In the genomic region with DNA sequence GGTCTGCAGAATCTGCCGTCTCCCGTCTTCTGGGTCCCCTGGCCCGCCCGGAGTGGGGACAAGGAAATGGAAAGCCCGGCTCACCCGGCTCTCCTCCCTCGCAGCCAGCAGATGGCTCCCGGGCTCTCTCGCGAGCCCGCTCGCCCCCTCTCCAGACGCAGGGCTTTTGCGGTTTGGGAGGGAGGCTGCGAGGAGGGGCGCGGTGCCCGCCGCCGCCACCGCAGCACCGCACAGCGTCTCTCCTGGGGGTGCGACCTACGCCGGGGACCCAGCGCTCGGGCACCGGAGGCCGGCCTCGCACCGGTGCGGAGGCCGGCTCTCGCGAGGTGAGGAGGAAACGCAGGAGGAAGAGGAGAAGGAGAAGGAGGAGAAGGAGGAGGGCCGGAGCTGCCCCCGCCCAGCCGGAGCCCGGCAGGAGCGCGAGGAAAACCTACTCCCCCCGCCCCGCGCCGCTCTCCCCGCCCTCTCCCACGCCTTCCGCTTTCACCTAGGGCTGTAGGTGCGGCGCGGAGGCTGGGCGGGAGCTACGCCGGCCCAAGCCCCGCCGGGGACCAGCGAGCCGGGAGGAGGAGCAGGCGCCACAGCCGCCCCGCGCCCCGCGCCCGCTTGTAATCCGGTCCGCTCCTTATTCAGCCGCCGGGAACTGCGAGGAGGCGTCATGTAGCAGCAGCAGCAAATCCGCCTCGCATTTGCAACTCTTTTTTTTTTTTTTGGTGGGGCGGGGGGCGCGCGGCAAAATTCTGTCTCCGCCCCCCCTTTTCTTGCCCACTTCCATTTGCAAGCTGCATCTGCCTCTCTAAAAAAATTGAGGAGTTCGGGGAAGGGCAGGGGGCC, we compare ENCODE assay signal across 1 cellular context.
TF ChIP-seq lines count a peak whose summit lies in the region.

TSS of gene CARMIL1 (plus strand) at position 461 of the 834 bp plus-strand sequence. CDS start 422 bp downstream, outside the sequence.

TF ChIP-seq in K562, 482 proteins besides CTCF, POLR2A, EP300 and RAD21 (continued from another document and continues in another):
- TF ChIP-seq ZNF407 (IDR thresholded peaks at IDR 0.05; ENCODE audit: low read depth) (no peak), ATF1 (CRISPR knock-in tag; IDR thresholded peaks at IDR 0.05) (no peak), ATF1 (tag; IDR thresholded peaks at IDR 0.05) (peak; percentile 55), ZFP30 (CRISPR knock-in tag; IDR thresholded peaks at IDR 0.05; ENCODE audit: borderline replicate concordance) (no peak), CTBP1 (IDR thresholded peaks at IDR 0.05; ENCODE audit: borderline replicate concordance) (peak; percentile 83), E4F1 (CRISPR knock-in tag; IDR thresholded peaks at IDR 0.05; ENCODE audit: borderline replicate concordance) (no peak), ZBTB26 (CRISPR knock-in tag; IDR thresholded peaks at IDR 0.05) (no peak), TEAD2 (tag; IDR thresholded peaks at IDR 0.05) (no peak), ZNF57 (CRISPR knock-in tag; IDR thresholded peaks at IDR 0.05) (no peak), ZNF384 (IDR thresholded peaks at IDR 0.05; ENCODE audit: low read depth, low read length) (no peak), HMG20A (CRISPR knock-in tag; conservative IDR thresholded peaks at IDR 0.05) (no peak), JUND (IDR thresholded peaks at IDR 0.05; ENCODE audit: borderline replicate concordance, low read depth, low read length) (no peak), JUND (tag; IDR thresholded peaks at IDR 0.05; ENCODE audit: borderline replicate concordance, low read depth, low read length) (no peak), MAX (CRISPR knock-in tag; IDR thresholded peaks at IDR 0.05) (no peak), ZNF75A (CRISPR knock-in tag; IDR thresholded peaks at IDR 0.05) (no peak), NELFE (IDR thresholded peaks at IDR 0.05; ENCODE audit: insufficient read depth, insufficient read length) (no peak), SRSF3 (IDR thresholded peaks at IDR 0.05; ENCODE audit: insufficient read depth, low read length) (no peak), DPF2 (IDR thresholded peaks at IDR 0.05) (no peak), POLR2G (IDR thresholded peaks at IDR 0.05; ENCODE audit: low read depth, low read length) (peak; percentile 67), NCOR1 (IDR thresholded peaks at IDR 0.05) (no peak), PREB (CRISPR knock-in tag; IDR thresholded peaks at IDR 0.05) (no peak; the same call in 1 of the 2 replicates), SREBF1 (IDR thresholded peaks at IDR 0.05; ENCODE audit: borderline replicate concordance, low read depth, low read length) (no peak), MCM2 (IDR thresholded peaks at IDR 0.05; ENCODE audit: low read depth) (no peak), RBM17 (IDR thresholded peaks at IDR 0.05; ENCODE audit: borderline replicate concordance, low read depth, low read length) (no peak)
- TF ChIP-seq, protein P1, sequence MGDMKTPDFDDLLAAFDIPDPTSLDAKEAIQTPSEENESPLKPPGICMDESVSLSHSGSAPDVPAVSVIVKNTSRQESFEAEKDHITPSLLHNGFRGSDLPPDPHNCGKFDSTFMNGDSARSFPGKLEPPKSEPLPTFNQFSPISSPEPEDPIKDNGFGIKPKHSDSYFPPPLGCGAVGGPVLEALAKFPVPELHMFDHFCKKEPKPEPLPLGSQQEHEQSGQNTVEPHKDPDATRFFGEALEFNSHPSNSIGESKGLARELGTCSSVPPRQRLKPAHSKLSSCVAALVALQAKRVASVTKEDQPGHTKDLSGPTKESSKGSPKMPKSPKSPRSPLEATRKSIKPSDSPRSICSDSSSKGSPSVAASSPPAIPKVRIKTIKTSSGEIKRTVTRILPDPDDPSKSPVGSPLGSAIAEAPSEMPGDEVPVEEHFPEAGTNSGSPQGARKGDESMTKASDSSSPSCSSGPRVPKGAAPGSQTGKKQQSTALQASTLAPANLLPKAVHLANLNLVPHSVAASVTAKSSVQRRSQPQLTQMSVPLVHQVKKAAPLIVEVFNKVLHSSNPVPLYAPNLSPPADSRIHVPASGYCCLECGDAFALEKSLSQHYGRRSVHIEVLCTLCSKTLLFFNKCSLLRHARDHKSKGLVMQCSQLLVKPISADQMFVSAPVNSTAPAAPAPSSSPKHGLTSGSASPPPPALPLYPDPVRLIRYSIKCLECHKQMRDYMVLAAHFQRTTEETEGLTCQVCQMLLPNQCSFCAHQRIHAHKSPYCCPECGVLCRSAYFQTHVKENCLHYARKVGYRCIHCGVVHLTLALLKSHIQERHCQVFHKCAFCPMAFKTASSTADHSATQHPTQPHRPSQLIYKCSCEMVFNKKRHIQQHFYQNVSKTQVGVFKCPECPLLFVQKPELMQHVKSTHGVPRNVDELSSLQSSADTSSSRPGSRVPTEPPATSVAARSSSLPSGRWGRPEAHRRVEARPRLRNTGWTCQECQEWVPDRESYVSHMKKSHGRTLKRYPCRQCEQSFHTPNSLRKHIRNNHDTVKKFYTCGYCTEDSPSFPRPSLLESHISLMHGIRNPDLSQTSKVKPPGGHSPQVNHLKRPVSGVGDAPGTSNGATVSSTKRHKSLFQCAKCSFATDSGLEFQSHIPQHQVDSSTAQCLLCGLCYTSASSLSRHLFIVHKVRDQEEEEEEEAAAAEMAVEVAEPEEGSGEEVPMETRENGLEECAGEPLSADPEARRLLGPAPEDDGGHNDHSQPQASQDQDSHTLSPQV (IDR thresholded peaks at IDR 0.05), result no peak
- TF ChIP-seq, protein P2, sequence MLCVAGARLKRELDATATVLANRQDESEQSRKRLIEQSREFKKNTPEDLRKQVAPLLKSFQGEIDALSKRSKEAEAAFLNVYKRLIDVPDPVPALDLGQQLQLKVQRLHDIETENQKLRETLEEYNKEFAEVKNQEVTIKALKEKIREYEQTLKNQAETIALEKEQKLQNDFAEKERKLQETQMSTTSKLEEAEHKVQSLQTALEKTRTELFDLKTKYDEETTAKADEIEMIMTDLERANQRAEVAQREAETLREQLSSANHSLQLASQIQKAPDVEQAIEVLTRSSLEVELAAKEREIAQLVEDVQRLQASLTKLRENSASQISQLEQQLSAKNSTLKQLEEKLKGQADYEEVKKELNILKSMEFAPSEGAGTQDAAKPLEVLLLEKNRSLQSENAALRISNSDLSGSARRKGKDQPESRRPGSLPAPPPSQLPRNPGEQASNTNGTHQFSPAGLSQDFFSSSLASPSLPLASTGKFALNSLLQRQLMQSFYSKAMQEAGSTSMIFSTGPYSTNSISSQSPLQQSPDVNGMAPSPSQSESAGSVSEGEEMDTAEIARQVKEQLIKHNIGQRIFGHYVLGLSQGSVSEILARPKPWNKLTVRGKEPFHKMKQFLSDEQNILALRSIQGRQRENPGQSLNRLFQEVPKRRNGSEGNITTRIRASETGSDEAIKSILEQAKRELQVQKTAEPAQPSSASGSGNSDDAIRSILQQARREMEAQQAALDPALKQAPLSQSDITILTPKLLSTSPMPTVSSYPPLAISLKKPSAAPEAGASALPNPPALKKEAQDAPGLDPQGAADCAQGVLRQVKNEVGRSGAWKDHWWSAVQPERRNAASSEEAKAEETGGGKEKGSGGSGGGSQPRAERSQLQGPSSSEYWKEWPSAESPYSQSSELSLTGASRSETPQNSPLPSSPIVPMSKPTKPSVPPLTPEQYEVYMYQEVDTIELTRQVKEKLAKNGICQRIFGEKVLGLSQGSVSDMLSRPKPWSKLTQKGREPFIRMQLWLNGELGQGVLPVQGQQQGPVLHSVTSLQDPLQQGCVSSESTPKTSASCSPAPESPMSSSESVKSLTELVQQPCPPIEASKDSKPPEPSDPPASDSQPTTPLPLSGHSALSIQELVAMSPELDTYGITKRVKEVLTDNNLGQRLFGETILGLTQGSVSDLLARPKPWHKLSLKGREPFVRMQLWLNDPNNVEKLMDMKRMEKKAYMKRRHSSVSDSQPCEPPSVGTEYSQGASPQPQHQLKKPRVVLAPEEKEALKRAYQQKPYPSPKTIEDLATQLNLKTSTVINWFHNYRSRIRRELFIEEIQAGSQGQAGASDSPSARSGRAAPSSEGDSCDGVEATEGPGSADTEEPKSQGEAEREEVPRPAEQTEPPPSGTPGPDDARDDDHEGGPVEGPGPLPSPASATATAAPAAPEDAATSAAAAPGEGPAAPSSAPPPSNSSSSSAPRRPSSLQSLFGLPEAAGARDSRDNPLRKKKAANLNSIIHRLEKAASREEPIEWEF (CRISPR knock-in tag; IDR thresholded peaks at IDR 0.05), result no peak
- TF ChIP-seq, protein P3, sequence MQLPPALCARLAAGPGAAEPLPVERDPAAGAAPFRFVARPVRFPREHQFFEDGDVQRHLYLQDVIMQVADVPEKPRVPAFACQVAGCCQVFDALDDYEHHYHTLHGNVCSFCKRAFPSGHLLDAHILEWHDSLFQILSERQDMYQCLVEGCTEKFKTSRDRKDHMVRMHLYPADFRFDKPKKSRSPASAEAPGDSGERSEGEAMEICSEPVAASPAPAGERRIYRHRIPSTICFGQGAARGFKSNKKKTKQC (CRISPR knock-in tag; IDR thresholded peaks at IDR 0.05), result no peak
